In the genomic region with DNA sequence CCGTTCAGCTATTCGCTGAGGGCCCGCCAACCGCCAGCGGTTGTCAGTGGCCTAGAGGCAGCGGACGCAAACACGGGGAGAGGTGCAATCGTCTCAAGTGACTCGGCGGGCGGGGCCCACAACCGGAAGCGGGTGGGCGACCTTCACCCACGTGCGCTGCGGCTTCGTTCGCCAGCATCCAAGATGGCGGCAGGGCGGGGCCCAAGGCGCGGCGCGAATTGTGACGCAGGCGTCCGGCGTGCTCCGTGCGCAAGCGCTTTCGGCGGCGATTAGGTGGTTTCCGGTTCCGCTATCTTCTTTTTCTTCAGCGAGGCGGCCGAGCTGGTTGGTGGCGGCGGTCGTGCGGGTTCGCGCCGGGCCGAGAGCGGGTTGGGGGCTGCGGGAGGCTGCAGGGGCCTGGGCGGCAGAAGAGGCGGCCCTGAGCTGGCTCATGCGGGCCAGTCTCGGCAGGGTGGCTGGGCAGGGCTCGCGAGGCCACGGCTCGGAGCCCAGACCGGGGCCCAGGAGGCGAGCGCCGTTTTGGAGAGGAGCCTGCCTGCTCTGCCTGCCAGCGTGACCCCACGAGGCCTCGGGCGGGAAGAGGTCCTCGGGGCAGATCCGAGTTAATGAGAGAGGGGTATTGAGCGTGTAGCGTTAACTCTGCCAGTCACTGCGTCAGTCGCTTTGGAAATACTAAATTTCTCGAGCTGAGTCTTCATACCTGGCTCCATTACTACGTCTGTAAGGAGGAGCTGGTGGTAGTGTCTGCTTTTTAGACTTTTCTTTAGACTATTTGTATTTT, we compare ENCODE assay signal across 8 cellular contexts.
DNase-seq lines count a peak whose midpoint lies in the region; ATAC-seq and TF ChIP-seq lines count a peak whose summit lies in the region.

A gene (plus strand): TSS at position 294 of the 781 bp plus-strand sequence. CDS start 1,444 bp downstream, outside the sequence.

- peak; percentile 98 for TF ChIP-seq POLR2A in GM18951 (IDR thresholded peaks at IDR 0.05; ENCODE audit: extremely low read depth, insufficient read depth, insufficient read length)

- DNase-seq in AG08396 (ENCODE audit: low spot score) (peak; percentile 96), NCI-H345 treated with DMSO at 0.1 percent for 48 hours (lab: John Stamatoyannopoulos, UW; ENCODE audit: unreplicated experiment) (peak; percentile 85), iris pigment epithelial cell (ENCODE audit: low read depth) (peak; percentile 99)
- DNase-seq in activated CD4-positive, CD25-positive, alpha-beta regulatory T cell (lab: John Stamatoyannopoulos, UW), result peak; percentile 96 to 99 (median 97)
- peak; percentile 99 for DNase-seq in central memory CD4-positive, alpha-beta T cell
- peak; percentile 99 for DNase-seq in stimulated activated CD4-positive, alpha-beta T cell treated with anti-CD3 and anti-CD28 coated beads, Interleukin-12 subunit alpha, Interleukin-12 subunit beta, amount 100 ng/mL, for 4 hours

- ATAC-seq in HG03196 (IDR thresholded peaks at IDR 0.05; ENCODE audit: unreplicated experiment), result peak; percentile 93

- in situ Hi-C loops in GM18951 (cut with MboI; ENCODE audit: low sequenced_read_pairs, unreplicated experiment), result no loop called here

Comparison
In these comparisons a context has a peak if more than half of its experiments do, and no peak if none do; other contexts are left out.
1. Peak in every context shown above with its lines: DNase-seq and ATAC-seq.